In genomic region chr14:40859065-40859464, GRCh38 we compare ENCODE assay signal across 23 cellular contexts.
"Had no signal": no experiment of that assay in that cellular context is flagged by ENCODE, and none has a peak within 500 bp of the region (broad histone marks: within the 10 kb centered on the region; RNA-seq: fewer than 3 reads in every experiment).

No MANE protein-coding gene starts in this region.

- DNase-seq: activated B cell treated with CpG ODN at 0.5 μM for 24 hours; activated CD4-positive, alpha-beta memory T cell treated with anti-CD3 and anti-CD28 coated beads for 36 hours; activated CD4-positive, alpha-beta T cell treated with anti-CD3 and anti-CD28 coated beads for 1 hour; activated CD4-positive, alpha-beta T cell treated with anti-CD3 and anti-CD28 coated beads, Interleukin-2, amount 10 ng/mL, durations not matched to agents 7 days and 5 days; activated naive CD4-positive, alpha-beta T cell treated with anti-CD3 and anti-CD28 coated beads, Interleukin-2, amount 50 U/mL, for 16 hours; activated naive CD8-positive, alpha-beta T cell treated with anti-CD3 and anti-CD28 coated beads, Interleukin-2, amount 10 ng/mL, durations not matched to agents 7 days and 5 days; activated T-cell treated with anti-CD3 and anti-CD28 coated beads, Interleukin-2, amount 50 U/mL, for 1 hour; adrenal gland; anterior cingulate cortex; Karpas-422; MM.1S; NCI-H1105 treated with DMSO at 0.1 percent for 48 hours; NCI-H146; NCI-H187 treated with DMSO at 0.1 percent for 48 hours; NCI-H2081 treated with DMSO at 0.1 percent for 48 hours; NCI-H2171; NCI-H2227 treated with DMSO at 0.1 percent for 48 hours; NCI-H526 treated with DMSO at 0.1 percent for 48 hours; NK-92 treated with Interleukin-12 subunit alpha and Interleukin-12 subunit beta, amount 100 ng/mL, for 24 hours; PC-3; SHP77 treated with DMSO at 0.1 percent for 48 hours had no signal

- H3K4me3 Mint-ChIP-seq: activated B cell treated with CpG ODN at 0.5 μM for 24 hours; activated CD4-positive, alpha-beta memory T cell treated with anti-CD3 and anti-CD28 coated beads for 36 hours; activated CD4-positive, alpha-beta T cell treated with anti-CD3 and anti-CD28 coated beads, Interleukin-2, amount 10 ng/mL, durations not matched to agents 7 days and 5 days; activated naive CD8-positive, alpha-beta T cell treated with anti-CD3 and anti-CD28 coated beads, Interleukin-2, amount 10 ng/mL, durations not matched to agents 7 days and 5 days; T-helper 1 cell treated with Interleukin-12 subunit alpha and Interleukin-12 subunit beta and Interleukin-4 antibody, amounts not matched to agents 30 μg/mL and 1 μg/mL, for 36 hours had no signal

- H3K27me3 ChIP-seq: adrenal gland had no signal

- ATAC-seq: K562, PC-3 had no signal

- H3K27ac ChIP-seq: adrenal gland had no signal

- H3K4me3 ChIP-seq: adrenal gland, K562 had no signal

- H3K4me1 ChIP-seq: adrenal gland had no signal

- H3K9me3 ChIP-seq: adrenal gland had no signal

- H3K36me3 Mint-ChIP-seq: activated CD4-positive, alpha-beta memory T cell treated with anti-CD3 and anti-CD28 coated beads for 36 hours; activated naive CD8-positive, alpha-beta T cell treated with anti-CD3 and anti-CD28 coated beads, Interleukin-2, amount 10 ng/mL, durations not matched to agents 7 days and 5 days had no signal

- H3K36me3 ChIP-seq: adrenal gland had no signal

- H3K27ac Mint-ChIP-seq: activated B cell treated with CpG ODN at 0.5 μM for 24 hours; activated CD4-positive, alpha-beta memory T cell treated with anti-CD3 and anti-CD28 coated beads for 36 hours; activated CD4-positive, alpha-beta T cell treated with anti-CD3 and anti-CD28 coated beads, Interleukin-2, amount 10 ng/mL, durations not matched to agents 7 days and 5 days; activated naive CD8-positive, alpha-beta T cell treated with anti-CD3 and anti-CD28 coated beads, Interleukin-2, amount 10 ng/mL, durations not matched to agents 7 days and 5 days; T-helper 1 cell treated with Interleukin-12 subunit alpha and Interleukin-12 subunit beta and Interleukin-4 antibody, amounts not matched to agents 30 μg/mL and 1 μg/mL, for 36 hours had no signal

- H3K27me3 Mint-ChIP-seq: activated B cell treated with CpG ODN at 0.5 μM for 24 hours; activated CD4-positive, alpha-beta memory T cell treated with anti-CD3 and anti-CD28 coated beads for 36 hours; activated CD4-positive, alpha-beta T cell treated with anti-CD3 and anti-CD28 coated beads, Interleukin-2, amount 10 ng/mL, durations not matched to agents 7 days and 5 days; activated naive CD8-positive, alpha-beta T cell treated with anti-CD3 and anti-CD28 coated beads, Interleukin-2, amount 10 ng/mL, durations not matched to agents 7 days and 5 days had no signal

- H3K4me1 Mint-ChIP-seq: activated B cell treated with CpG ODN at 0.5 μM for 24 hours; activated CD4-positive, alpha-beta T cell treated with anti-CD3 and anti-CD28 coated beads, Interleukin-2, amount 10 ng/mL, durations not matched to agents 7 days and 5 days; activated naive CD8-positive, alpha-beta T cell treated with anti-CD3 and anti-CD28 coated beads, Interleukin-2, amount 10 ng/mL, durations not matched to agents 7 days and 5 days had no signal
